Comparison of ENCODE assay signal across 10 cellular contexts in genomic region chr20:57250607-57251343, GRCh38. TPM values are rescaled to one million over a fixed set of nuclear protein-coding genes. Genes with fewer than 3 reads are reported as not detected.
A peak's percentile ranks its signal among the peaks of the same experiment; 100 is the strongest.
DNase-seq lines count a peak whose midpoint lies in the region; ATAC-seq and TF ChIP-seq lines count a peak whose summit lies in the region.
"Had no signal": no experiment of that assay in that cellular context is flagged by ENCODE, and none has a peak within 500 bp of the region (broad histone marks: within the 10 kb centered on the region; RNA-seq: fewer than 3 reads in every experiment).

No MANE protein-coding gene starts in this region.

- no peak overlapping the region for H3K27ac ChIP-seq in body of pancreas
- H3K27ac ChIP-seq in psoas muscle = no peak overlapping the region

- ATAC-seq in HG03432 (IDR thresholded peaks at IDR 0.05; ENCODE audit: unreplicated experiment) (peak; percentile 45), body of pancreas (no peak), psoas muscle (no peak)

- H3K27me3 Mint-ChIP-seq in Caco-2 (ENCODE audit: insufficient read depth, unreplicated experiment) = no peaks in the 10 kb centered on the region
- H3K27me3 Mint-ChIP-seq in activated CD4-positive, alpha-beta memory T cell treated with anti-CD3 and anti-CD28 coated beads, Interleukin-2, amount 10 ng/mL, durations not matched to agents 7 days and 5 days = peaks cover 7% of the 10 kb centered on the region

- CTCF ChIA-PET in Caco-2 (lab: Charles Lee) = no interaction called here
- CTCF ChIA-PET in activated CD4-positive, alpha-beta memory T cell treated with anti-CD3 and anti-CD28 coated beads, Interleukin-2, amount 10 ng/mL, durations not matched to agents 7 days and 5 days (lab: Charles Lee) = no interaction called here

- 59 to 73% methylated on average over 13 to 15 of the region's 15 CpGs for WGBS in body of pancreas, 2 donors
- 47 to 51% (median 48%) methylated on average over 15 of the region's 15 CpGs for WGBS in psoas muscle, 3 donors

- H3K36me3 ChIP-seq in Caco-2 (ENCODE audit: control insufficient read depth, insufficient read depth, low read length) (no peaks in the 10 kb centered on the region), body of pancreas (replicated peaks in 1 of 2; ENCODE audit: insufficient read depth in 1 of 2, low read depth in 2 of 2) (no peaks in the 10 kb centered on the region), psoas muscle (ENCODE audit: insufficient read depth in 1 of 2, low read depth in 1 of 2) (no peaks in the 10 kb centered on the region)

- no peak overlapping the region for H3K4me3 Mint-ChIP-seq in Caco-2 (ENCODE audit: unreplicated experiment)
- H3K4me3 Mint-ChIP-seq in activated CD4-positive, alpha-beta memory T cell treated with anti-CD3 and anti-CD28 coated beads, Interleukin-2, amount 10 ng/mL, durations not matched to agents 7 days and 5 days = no peak overlapping the region

- H3K4me3 ChIP-seq in Caco-2 (ENCODE audit: low read depth, low read length) (no peak overlapping the region), body of pancreas (no peak overlapping the region), psoas muscle (no peak overlapping the region)

- POLR2A ChIA-PET in Caco-2 (lab: Charles Lee) = no interaction called here
- POLR2A ChIA-PET in activated CD4-positive, alpha-beta memory T cell treated with anti-CD3 and anti-CD28 coated beads, Interleukin-2, amount 10 ng/mL, durations not matched to agents 7 days and 5 days (lab: Charles Lee) = interaction anchor here (0.8 kb wide), 1 partner anchor 98 kb away, joined by 4 read pairs; no protein-coding TSS in a partner anchor

- TF ChIP-seq CTCF in Caco-2 (IDR thresholded peaks at IDR 0.05; ENCODE audit: insufficient read depth in 1 of 2, low read depth in 1 of 2, low read length in 1 of 2, severe bottlenecking in 1 of 2, unreplicated experiment in 1 of 2) = no peak
- no peak for TF ChIP-seq CTCF in body of pancreas (IDR thresholded peaks at IDR 0.05)
- TF ChIP-seq CTCF in psoas muscle (IDR thresholded peaks at IDR 0.05) = no peak

- H3K9me3 Mint-ChIP-seq in Caco-2 (ENCODE audit: unreplicated experiment) = no peaks in the 10 kb centered on the region
- no peaks in the 10 kb centered on the region for H3K9me3 Mint-ChIP-seq in activated CD4-positive, alpha-beta memory T cell treated with anti-CD3 and anti-CD28 coated beads, Interleukin-2, amount 10 ng/mL, durations not matched to agents 7 days and 5 days

- peak overlapping the region; percentile 8 for H3K27ac Mint-ChIP-seq in Caco-2 (ENCODE audit: unreplicated experiment)
- H3K27ac Mint-ChIP-seq in activated CD4-positive, alpha-beta memory T cell treated with anti-CD3 and anti-CD28 coated beads, Interleukin-2, amount 10 ng/mL, durations not matched to agents 7 days and 5 days = no peak overlapping the region

- intact Hi-C loops in Caco-2 (cut with micrococcal nuclease; ENCODE audit: unreplicated experiment) (no loop called here), body of pancreas (cut with DNase I) (no loop called here), psoas muscle (cut with DNase I) (no loop called here)

- DNase-seq in Caco-2 (no peak), lung microvascular endothelial cell (ENCODE audit: low read depth in 2 of 2) (peak; percentile 2 to 11), NCI-H1105 (lab: John Stamatoyannopoulos, UW) (no peak), HK-2 (ENCODE audit: unreplicated experiment) (no peak), body of pancreas (no peak), psoas muscle (no peak)
- DNase-seq in activated CD4-positive, alpha-beta memory T cell treated with anti-CD3 and anti-CD28 coated beads, Interleukin-2, amount 10 ng/mL, durations not matched to agents 7 days and 5 days = peak; percentile 26
- DNase-seq: MM.1S, NCI-H524 treated with DMSO at 0.1 percent for 48 hours had no signal

- peaks cover 25% of the 10 kb centered on the region for H3K4me1 ChIP-seq in Caco-2
- no peaks in the 10 kb centered on the region for H3K4me1 ChIP-seq in body of pancreas
- no peaks in the 10 kb centered on the region for H3K4me1 ChIP-seq in psoas muscle

- no peak for TF ChIP-seq POLR2A in body of pancreas (IDR thresholded peaks at IDR 0.05)

- H3K9me3 ChIP-seq in Caco-2 = no peaks in the 10 kb centered on the region
- H3K9me3 ChIP-seq in body of pancreas = no peaks in the 10 kb centered on the region
- H3K9me3 ChIP-seq in psoas muscle = no peaks in the 10 kb centered on the region

- BruUV-seq in Caco-2 (replicated peaks; lab: Mats Ljungman, UMichigan) = no TSS peak

- peaks cover 55% of the 10 kb centered on the region for H3K4me1 Mint-ChIP-seq in Caco-2 (ENCODE audit: low read depth, unreplicated experiment)
- peaks cover 9% of the 10 kb centered on the region for H3K4me1 Mint-ChIP-seq in activated CD4-positive, alpha-beta memory T cell treated with anti-CD3 and anti-CD28 coated beads, Interleukin-2, amount 10 ng/mL, durations not matched to agents 7 days and 5 days

- peaks cover 99% of the 10 kb centered on the region for H3K36me3 Mint-ChIP-seq in Caco-2 (ENCODE audit: insufficient read depth, unreplicated experiment)
- no peaks in the 10 kb centered on the region for H3K36me3 Mint-ChIP-seq in activated CD4-positive, alpha-beta memory T cell treated with anti-CD3 and anti-CD28 coated beads, Interleukin-2, amount 10 ng/mL, durations not matched to agents 7 days and 5 days (ENCODE audit: low read depth)

- H3K27me3 ChIP-seq in Caco-2 (replicated peaks; ENCODE audit: control insufficient read depth, insufficient read depth, low read length) (no peaks in the 10 kb centered on the region), body of pancreas (no peaks in the 10 kb centered on the region), psoas muscle (ENCODE audit: insufficient read depth in 3 of 3, low read length in 2 of 3) (peaks cover 0 to 18% (median 5%) of the 10 kb centered on the region in 3 donors)

RNA-seq across cellular contexts. Expression of gene BMP7, which starts 15.7 kb away (rescaled TPM):
- 266 and 317 TPM in 2 replicates for total RNA-seq in Caco-2 (2022)
- total RNA-seq in activated CD4-positive, alpha-beta memory T cell treated with anti-CD3 and anti-CD28 coated beads, Interleukin-2, amount 10 ng/mL, durations not matched to agents 7 days and 5 days = not detected
- total RNA-seq in lung microvascular endothelial cell = not detected in 2 replicates
- 1 to 10 TPM in 1 of 2 donors, not detected in 1; 4.2 TPM for total RNA-seq in body of pancreas
- total RNA-seq in psoas muscle = not detected
- under 1 TPM in 2 of 3 donors, not detected in 1; 0.03 TPM for polyA plus RNA-seq in psoas muscle

Comparison
In these comparisons a context has a peak if more than half of its experiments do, and no peak if none do; other contexts are left out.
1. DNase-seq: peak in activated CD4-positive, alpha-beta memory T cell treated with anti-CD3 and anti-CD28 coated beads, Interleukin-2, amount 10 ng/mL, durations not matched to agents 7 days and 5 days (single experiment) and lung microvascular endothelial cell (2 of 2); none in Caco-2 (0 of 2), NCI-H1105 (single experiment), HK-2 (single experiment), body of pancreas (0 of 4) and psoas muscle (0 of 2).
2. RNA of gene BMP7, which starts 15.7 kb away (total RNA-seq): 266 to 317 TPM in Caco-2; 4.2 TPM in body of pancreas, not detected in activated CD4-positive, alpha-beta memory T cell treated with anti-CD3 and anti-CD28 coated beads, Interleukin-2, amount 10 ng/mL, durations not matched to agents 7 days and 5 days, not detected in lung microvascular endothelial cell and not detected in psoas muscle; every median in the first group is over 10 times any median in the second.